Comparison of ENCODE assay signal across 9 cellular contexts in the genomic region with DNA sequence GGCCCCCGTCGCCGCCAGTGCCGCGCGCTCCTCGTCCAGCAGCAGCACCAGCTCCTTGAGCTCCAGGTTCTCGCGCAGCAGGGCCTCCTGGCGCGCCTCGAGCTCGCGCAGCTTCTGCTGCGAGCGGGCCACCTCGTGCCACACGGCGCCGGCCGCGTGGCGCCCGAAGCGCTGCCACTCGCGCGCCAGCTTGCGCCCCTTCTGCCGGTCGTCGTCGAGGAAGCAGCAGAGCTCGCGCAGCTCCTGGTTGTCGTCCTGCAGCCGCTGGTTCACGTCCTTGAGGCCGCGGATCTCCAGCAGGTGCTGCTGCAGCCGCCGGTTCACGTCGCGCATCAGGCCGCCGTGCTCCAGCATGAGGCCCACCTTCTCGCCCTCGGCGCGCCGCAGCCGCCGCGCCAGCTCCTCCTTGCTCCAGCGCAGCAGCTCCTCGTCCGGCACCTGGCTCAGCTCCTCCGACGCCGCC. TPM values are rescaled to one million over a fixed set of nuclear protein-coding genes. Genes with fewer than 3 reads are reported as not detected.
A peak's percentile ranks its signal among the peaks of the same experiment; 100 is the strongest.
DNase-seq lines count a peak whose midpoint lies in the region; ATAC-seq and TF ChIP-seq lines count a peak whose summit lies in the region.
"Had no signal": no experiment of that assay in that cellular context is flagged by ENCODE, and none has a peak within 500 bp of the region (broad histone marks: within the 10 kb centered on the region; RNA-seq: fewer than 3 reads in every experiment).

No MANE protein-coding gene starts in this region.

- peak; percentile 5 for ATAC-seq in activated CD8-positive, alpha-beta memory T cell treated with anti-CD3 and anti-CD28 coated beads, Interleukin-2, amount 10 ng/mL, durations not matched to agents 7 days and 5 days
- no peak for ATAC-seq in HG03520 (IDR thresholded peaks at IDR 0.05; ENCODE audit: unreplicated experiment)

- no peak for TF ChIP-seq POLR2A in NB4 (IDR thresholded peaks at IDR 0.05; ENCODE audit: extremely low read depth, insufficient read length)
- TF ChIP-seq POLR2A in esophagus squamous epithelium (IDR thresholded peaks at IDR 0.05): no peak

- peak overlapping the region; percentile 44 for H3K4me3 Mint-ChIP-seq in activated CD8-positive, alpha-beta memory T cell treated with anti-CD3 and anti-CD28 coated beads, Interleukin-2, amount 10 ng/mL, durations not matched to agents 7 days and 5 days

- peaks cover 8% of the 10 kb centered on the region for H3K27me3 Mint-ChIP-seq in activated CD8-positive, alpha-beta memory T cell treated with anti-CD3 and anti-CD28 coated beads, Interleukin-2, amount 10 ng/mL, durations not matched to agents 7 days and 5 days

- CTCF ChIA-PET in activated CD8-positive, alpha-beta memory T cell treated with anti-CD3 and anti-CD28 coated beads, Interleukin-2, amount 10 ng/mL, durations not matched to agents 7 days and 5 days (lab: Charles Lee): interaction anchor here (3.5 kb wide), 1 partner anchor 9 kb away, joined by 21 read pairs; no protein-coding TSS in a partner anchor

- DNase-seq in NCI-H1436 (lab: John Stamatoyannopoulos, UW) (peak; percentile 36), NCI-H1436 treated with DMSO at 0.1 percent for 48 hours (lab: John Stamatoyannopoulos, UW) (no peak), NB4 (ENCODE audit: low read depth) (peak; percentile 66), esophagus squamous epithelium (lab: John Stamatoyannopoulos, UW) (no peak), retina (peak; percentile 85), MV-4-11 (lab: John Stamatoyannopoulos, UW) (no peak)
- DNase-seq in activated CD8-positive, alpha-beta memory T cell treated with anti-CD3 and anti-CD28 coated beads, Interleukin-2, amount 10 ng/mL, durations not matched to agents 7 days and 5 days: peak; percentile 63

- no peak overlapping the region for H3K27ac Mint-ChIP-seq in activated CD8-positive, alpha-beta memory T cell treated with anti-CD3 and anti-CD28 coated beads, Interleukin-2, amount 10 ng/mL, durations not matched to agents 7 days and 5 days
- H3K27ac Mint-ChIP-seq: dendritic cell treated with granulocyte-macrophage colony-stimulating factor and Interleukin-4, amounts not matched to agents 40 ng/mL and 50 ng/mL, for 4 days had no signal

- peaks cover 0 to 4% (median 0%) of the 10 kb centered on the region in 4 donors for H3K27me3 ChIP-seq in esophagus squamous epithelium

- H3K9me3 ChIP-seq in esophagus squamous epithelium: no peaks in the 10 kb centered on the region

- H3K4me3 ChIP-seq in NB4 (ENCODE audit: low read depth, low read length) (peak overlapping the region; percentile 36), esophagus squamous epithelium (peak overlapping the region; percentile 51 to 92 (median 80))

- no peaks in the 10 kb centered on the region for H3K36me3 ChIP-seq in esophagus squamous epithelium

- intact Hi-C loops in esophagus squamous epithelium (cut with DNase I): no loop called here

- peaks cover 38 to 70% (median 44%) of the 10 kb centered on the region in 3 donors for H3K4me1 ChIP-seq in esophagus squamous epithelium

- no CpG with 5 or more reads among the region's 61 CpGs for WGBS in esophagus squamous epithelium, 2 donors

- H3K4me1 Mint-ChIP-seq in activated CD8-positive, alpha-beta memory T cell treated with anti-CD3 and anti-CD28 coated beads, Interleukin-2, amount 10 ng/mL, durations not matched to agents 7 days and 5 days: peaks cover 26% of the 10 kb centered on the region

- TF ChIP-seq CTCF in NB4 (IDR thresholded peaks at IDR 0.05; ENCODE audit: low read depth, low read length) (no peak), esophagus squamous epithelium (IDR thresholded peaks at IDR 0.05) (peak in 1 of 6 experiments; percentile 4)

- H3K9me3 Mint-ChIP-seq in activated CD8-positive, alpha-beta memory T cell treated with anti-CD3 and anti-CD28 coated beads, Interleukin-2, amount 10 ng/mL, durations not matched to agents 7 days and 5 days (ENCODE audit: low read depth): no peaks in the 10 kb centered on the region
- H3K9me3 Mint-ChIP-seq: dendritic cell treated with granulocyte-macrophage colony-stimulating factor and Interleukin-4, amounts not matched to agents 40 ng/mL and 50 ng/mL, for 4 days had no signal

- peak overlapping the region in 3 of 4 donors; percentile 93 to 97 (median 94) for H3K27ac ChIP-seq in esophagus squamous epithelium

- peaks cover 1% of the 10 kb centered on the region for H3K36me3 Mint-ChIP-seq in activated CD8-positive, alpha-beta memory T cell treated with anti-CD3 and anti-CD28 coated beads, Interleukin-2, amount 10 ng/mL, durations not matched to agents 7 days and 5 days

RNA-seq across cellular contexts. Expression of gene CCDC85C, which starts 0.5 kb away (rescaled TPM):
- total RNA-seq in activated CD8-positive, alpha-beta memory T cell treated with anti-CD3 and anti-CD28 coated beads, Interleukin-2, amount 10 ng/mL, durations not matched to agents 7 days and 5 days: 1 to 10 TPM; 7.1 to 9.1 TPM
- total RNA-seq in esophagus squamous epithelium: 10 to 100 TPM; 23.4 to 52.0 (median 27.1) TPM

RNA-seq across cellular contexts. Expression of gene HHIPL1, which starts 41.4 kb away (rescaled TPM):
- total RNA-seq in activated CD8-positive, alpha-beta memory T cell treated with anti-CD3 and anti-CD28 coated beads, Interleukin-2, amount 10 ng/mL, durations not matched to agents 7 days and 5 days: under 1 TPM in 1 of 2 experiments, not detected in 1; 0.09 TPM
- total RNA-seq in esophagus squamous epithelium: 1 to 10 TPM in 1 of 4 donors, under 1 TPM in 2, not detected in 1; 0.22 to 1.3 (median 0.59) TPM

Comparison
In these comparisons a context has a peak if more than half of its experiments do, and no peak if none do; other contexts are left out.
1. DNase-seq: peak in NCI-H1436 (single experiment), NB4 (single experiment), activated CD8-positive, alpha-beta memory T cell treated with anti-CD3 and anti-CD28 coated beads, Interleukin-2, amount 10 ng/mL, durations not matched to agents 7 days and 5 days (single experiment) and retina (single experiment); none in NCI-H1436 treated with DMSO at 0.1 percent for 48 hours (single experiment), esophagus squamous epithelium (single experiment) and MV-4-11 (single experiment).